Comparison of ENCODE assay signal across 9 cellular contexts in the genomic region with DNA sequence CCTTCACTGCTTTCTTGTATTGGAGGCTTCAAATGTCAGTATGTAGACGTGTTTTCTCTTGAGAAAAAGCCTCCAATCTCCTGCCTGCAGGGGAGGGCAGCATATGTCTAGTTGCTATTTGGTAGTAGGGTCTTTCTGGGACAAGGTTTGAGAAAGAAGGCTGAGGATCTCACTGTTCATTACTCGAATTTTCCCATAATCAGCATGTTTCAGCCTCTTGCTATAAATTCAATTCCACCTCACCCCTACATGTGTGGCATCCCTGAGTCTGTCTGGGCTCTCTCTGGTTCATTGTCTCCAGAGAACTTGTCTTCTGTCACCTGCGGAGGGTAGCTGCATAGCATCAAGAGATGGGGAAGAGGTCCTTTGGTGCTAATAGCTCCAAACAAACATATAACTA. TPM values are rescaled to one million over a fixed set of nuclear protein-coding genes. Genes with fewer than 3 reads are reported as not detected.
"Had no signal": no experiment of that assay in that cellular context is flagged by ENCODE, and none has a peak within 500 bp of the region (broad histone marks: within the 10 kb centered on the region; RNA-seq: fewer than 3 reads in every experiment).

No MANE protein-coding gene starts in this region.

- H3K4me3 ChIP-seq: GM12878 had no signal

- ATAC-seq: GM12878 had no signal

- DNase-seq: GDM1, GF-D8 had no signal

- FAIRE-seq: G401.6, GM12878, GM12891, GM12892, GM18507, GM19239 had no signal

RNA-seq across cellular contexts. Expression of a gene that starts 19.5 kb away (rescaled TPM):
- total RNA-seq: G401, GM12878 had no signal
- polyA plus RNA-seq: GM12878 had no signal
